In the genomic region with DNA sequence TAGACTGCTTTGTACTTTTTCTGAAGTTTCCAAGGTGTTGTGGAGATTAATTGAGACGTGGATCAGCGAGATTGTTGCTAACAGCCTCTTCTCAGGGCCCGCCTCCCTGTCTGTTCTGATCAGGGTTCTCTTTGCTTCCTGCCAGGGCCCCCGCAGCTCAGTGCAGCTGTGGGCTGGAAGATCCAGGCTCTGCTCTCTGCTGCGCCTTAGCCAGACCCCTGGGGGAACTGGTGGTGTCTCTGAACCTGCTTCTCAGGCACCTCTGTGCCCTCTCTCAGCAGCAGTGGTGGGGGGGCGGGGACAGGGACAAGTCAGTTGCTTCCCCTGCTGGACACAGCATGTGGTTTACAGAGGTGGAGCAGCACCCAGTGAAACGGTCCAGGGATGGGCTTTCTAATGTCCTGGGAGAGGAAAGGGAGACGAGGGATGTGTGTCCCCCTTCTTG, we compare ENCODE assay signal across 23 cellular contexts.
A peak's percentile ranks its signal among the peaks of the same experiment; 100 is the strongest.
DNase-seq lines count a peak whose midpoint lies in the region; ATAC-seq and TF ChIP-seq lines count a peak whose summit lies in the region.
"Had no signal": no experiment of that assay in that cellular context is flagged by ENCODE, and none has a peak within 500 bp of the region (broad histone marks: within the 10 kb centered on the region; RNA-seq: fewer than 3 reads in every experiment).

No MANE protein-coding gene starts in this region.

- BruUV-seq in HCT116 (replicated peaks; lab: Mats Ljungman, UMichigan), result no TSS peak

- 80 to 86% methylated on average over 2 to 7 of the region's 8 CpGs for WGBS in endodermal cell (ENCODE audit: insufficient coverage in 1 of 2, insufficient read length in 1 of 2), 2 experiments
- WGBS in thyroid gland, 2 donors, result 23 to 53% methylated on average over 7 to 8 of the region's 8 CpGs

- no peak overlapping the region for H3K4me3 ChIP-seq in BLaER1 treated with 17β-estradiol and CSF1 and Interleukin-3, amounts not matched to agents 10 nM and 100 nM
- H3K4me3 ChIP-seq in HCT116 (replicated peaks in 1 of 2; ENCODE audit: low read depth in 1 of 2, low read length in 2 of 2) (no peak overlapping the region), endodermal cell (ENCODE audit: low read length) (no peak overlapping the region), thyroid gland (replicated peaks in 1 of 3) (no peak overlapping the region)
- H3K4me3 ChIP-seq: breast epithelium, left lung, thoracic aorta had no signal

- no peak for TF ChIP-seq RAD21 in HCT116 (IDR thresholded peaks at IDR 0.05; ENCODE audit: low read depth)

- H3K4me1 ChIP-seq in BLaER1 treated with 17β-estradiol and CSF1 and Interleukin-3, amounts not matched to agents 10 nM and 100 nM, result peaks cover 0 to 26% (median 21%) of the 10 kb centered on the region in 10 experiments; a peak in 14 of 20 replicates
- H3K4me1 ChIP-seq in HCT116 (ENCODE audit: control insufficient read depth in 1 of 2, insufficient read depth in 2 of 2, low read length in 2 of 2), result no peaks in the 10 kb centered on the region
- H3K4me1 ChIP-seq in endodermal cell (ENCODE audit: control insufficient read depth, insufficient read depth, low read length), result peaks cover 7% of the 10 kb centered on the region
- H3K4me1 ChIP-seq in thyroid gland, result no peaks in the 10 kb centered on the region
- H3K4me1 ChIP-seq: breast epithelium, left lung had no signal

- ATAC-seq in HCT116 (peak; percentile 42; the same call in 1 of the 2 replicates), HG03439 (IDR thresholded peaks at IDR 0.05; ENCODE audit: unreplicated experiment) (no peak)
- ATAC-seq: left lung; sciatic nerve; stimulated activated naive CD8-positive, alpha-beta T cell treated with anti-CD3 and anti-CD28 coated beads, Interleukin-15, amount 100 ng/mL, for 72 hours had no signal

- H3K9ac ChIP-seq in BLaER1 treated with 17β-estradiol and CSF1 and Interleukin-3, amounts not matched to agents 10 nM and 100 nM, result no peak overlapping the region; a peak in 1 of 22 replicates
- no peak overlapping the region for H3K9ac ChIP-seq in HCT116 (ENCODE audit: low read length)
- no peak overlapping the region for H3K9ac ChIP-seq in endodermal cell (ENCODE audit: extremely low read depth, low read length, poor library complexity, severe bottlenecking)

- RAD21 ChIA-PET in HCT116 (lab: Charles Lee; ENCODE audit: low non-redundant PET in 1 of 2, low total read pairs in 2 of 2, uncharacterized antibody in 2 of 2, unreplicated experiment in 2 of 2), result no interaction called here

- intact Hi-C loops in HCT116 (cut with micrococcal nuclease) (no loop called here), thyroid gland (cut with DNase I) (no loop called here)

- no peak overlapping the region for H3K4me3 Mint-ChIP-seq in endodermal cell
- H3K4me3 Mint-ChIP-seq: activated naive CD8-positive, alpha-beta T cell; stimulated activated naive CD8-positive, alpha-beta T cell treated with anti-CD3 and anti-CD28 coated beads, Interleukin-15, amount 100 ng/mL, for 72 hours had no signal

- H4K20me1 ChIP-seq in BLaER1 treated with 17β-estradiol and CSF1 and Interleukin-3, amounts not matched to agents 10 nM and 100 nM, result 0 out of 22 replicates have a peak, but pooled peaks cover 0 to 5% (median 0%) of the 10 kb centered on the region in 11 experiments
- H4K20me1 ChIP-seq in HCT116 (ENCODE audit: insufficient read depth), result no peaks in the 10 kb centered on the region

- peaks cover under 1 to 7% (median 4%) of the 10 kb centered on the region in 11 experiments; a peak in 18 of 22 replicates for H3K9me3 ChIP-seq in BLaER1 treated with 17β-estradiol and CSF1 and Interleukin-3, amounts not matched to agents 10 nM and 100 nM (replicated peaks in 1 of 11)
- H3K9me3 ChIP-seq in HCT116 (ENCODE audit: control insufficient read depth in 1 of 2, insufficient read depth in 1 of 2, low read depth in 1 of 2, low read length in 2 of 2) (no peaks in the 10 kb centered on the region), endodermal cell (ENCODE audit: control insufficient read depth, low read length) (no peaks in the 10 kb centered on the region), thyroid gland (no peaks in the 10 kb centered on the region)
- H3K9me3 ChIP-seq: breast epithelium, left lung, neutrophil, thoracic aorta had no signal

- peak overlapping the region in 1 of 11 experiments; percentile 23; a peak in 1 of 22 replicates for H3K27ac ChIP-seq in BLaER1 treated with 17β-estradiol and CSF1 and Interleukin-3, amounts not matched to agents 10 nM and 100 nM
- no peak overlapping the region for H3K27ac ChIP-seq in HCT116 (ENCODE audit: low read depth, low read length)
- peak overlapping the region; percentile 32 for H3K27ac ChIP-seq in endodermal cell (ENCODE audit: low read depth, low read length)
- H3K27ac ChIP-seq in thyroid gland, result no peak overlapping the region
- H3K27ac ChIP-seq: breast epithelium, left lung, neutrophil, thoracic aorta had no signal

- CTCF ChIA-PET in HCT116 (lab: Charles Lee), result no interaction called here

- H3K4me1 Mint-ChIP-seq in endodermal cell, result peaks cover 28% of the 10 kb centered on the region
- H3K4me1 Mint-ChIP-seq: stimulated activated naive CD8-positive, alpha-beta T cell treated with anti-CD3 and anti-CD28 coated beads, Interleukin-15, amount 100 ng/mL, for 72 hours had no signal

- H3K36me3 Mint-ChIP-seq in endodermal cell (ENCODE audit: low read depth), result no peaks in the 10 kb centered on the region
- H3K36me3 Mint-ChIP-seq: activated naive CD8-positive, alpha-beta T cell had no signal

- H3K9me3 Mint-ChIP-seq in endodermal cell, result peaks cover 4% of the 10 kb centered on the region
- H3K9me3 Mint-ChIP-seq: stimulated activated naive CD8-positive, alpha-beta T cell treated with anti-CD3 and anti-CD28 coated beads, Interleukin-15, amount 100 ng/mL, for 72 hours had no signal

- H3K4me2 ChIP-seq in BLaER1 treated with 17β-estradiol and CSF1 and Interleukin-3, amounts not matched to agents 10 nM and 100 nM, result peak overlapping the region in 9 of 11 experiments; percentile 10 to 73 (median 48); a peak in 14 of 22 replicates
- H3K4me2 ChIP-seq in HCT116 (ENCODE audit: low read length), result no peak overlapping the region

- no peaks in the 10 kb centered on the region for H3K79me2 ChIP-seq in HCT116 (ENCODE audit: insufficient read depth, low read length)

- H3K36me3 ChIP-seq in BLaER1 treated with 17β-estradiol and CSF1 and Interleukin-3, amounts not matched to agents 10 nM and 100 nM, result no peaks in the 10 kb centered on the region
- no peaks in the 10 kb centered on the region for H3K36me3 ChIP-seq in HCT116 (ENCODE audit: control insufficient read depth in 1 of 2, insufficient read depth in 2 of 2, low read length in 2 of 2)
- H3K36me3 ChIP-seq in endodermal cell (ENCODE audit: control insufficient read depth, insufficient read depth, low read length), result no peaks in the 10 kb centered on the region
- no peaks in the 10 kb centered on the region for H3K36me3 ChIP-seq in thyroid gland
- H3K36me3 ChIP-seq: breast epithelium, left lung, neutrophil, thoracic aorta had no signal

- H3K27me3 ChIP-seq in BLaER1 treated with 17β-estradiol and CSF1 and Interleukin-3, amounts not matched to agents 10 nM and 100 nM, result no peaks in the 10 kb centered on the region
- H3K27me3 ChIP-seq in HCT116 (ENCODE audit: insufficient read depth, low read length) (peaks cover 55% of the 10 kb centered on the region), endodermal cell (ENCODE audit: control insufficient read depth, insufficient read depth, low read length, poor library complexity, severe bottlenecking) (no peaks in the 10 kb centered on the region), thyroid gland (no peaks in the 10 kb centered on the region)
- H3K27me3 ChIP-seq: breast epithelium had no signal

- no peak overlapping the region for H3K27ac Mint-ChIP-seq in endodermal cell
- H3K27ac Mint-ChIP-seq: activated naive CD8-positive, alpha-beta T cell; stimulated activated naive CD8-positive, alpha-beta T cell treated with anti-CD3 and anti-CD28 coated beads, Interleukin-15, amount 100 ng/mL, for 72 hours had no signal

- H3K9me2 ChIP-seq in HCT116 (ENCODE audit: insufficient read depth), result no peaks in the 10 kb centered on the region

- no peak overlapping the region for H2AFZ ChIP-seq in HCT116 (ENCODE audit: low read depth, low read length, poor library complexity, severe bottlenecking)

- TF ChIP-seq CTCF in HCT116 (IDR thresholded peaks at IDR 0.05 in 2 of 3, conservative IDR thresholded peaks at IDR 0.05 in 1 of 3; ENCODE audit: borderline replicate concordance in 1 of 3, insufficient read depth in 1 of 3, low read depth in 2 of 3, low read length in 2 of 3) (no peak), endodermal cell (conservative IDR thresholded peaks at IDR 0.05) (no peak), thyroid gland (IDR thresholded peaks at IDR 0.05) (no peak)

- TF ChIP-seq POLR2A in HCT116 (IDR thresholded peaks at IDR 0.05; ENCODE audit: borderline replicate concordance, extremely low read depth, insufficient read depth, insufficient read length), result no peak
- no peak for TF ChIP-seq POLR2A in thyroid gland (IDR thresholded peaks at IDR 0.05)
- no peak for TF ChIP-seq POLR2A in erythroblast (IDR thresholded peaks at IDR 0.05; ENCODE audit: low read length)

- H3K27me3 Mint-ChIP-seq in endodermal cell (ENCODE audit: insufficient read depth), result peaks cover 2% of the 10 kb centered on the region

- POLR2A ChIA-PET in HCT116 (lab: Charles Lee), result no interaction called here

- DNase-seq in HCT116 (ENCODE audit: low read depth, low spot score), result no peak
- peak; percentile 52 for DNase-seq in endodermal cell
- DNase-seq in putamen (ENCODE audit: low spot score), result peak; percentile 42
- DNase-seq in thyroid gland, result no peak
- DNase-seq in erythroblast (lab: John Stamatoyannopoulos, UW), result no peak
- DNase-seq: activated CD4-positive, alpha-beta T cell treated with anti-CD3 and anti-CD28 coated beads for 48 hours; activated effector memory CD4-positive, alpha-beta T cell treated with Interleukin-2 at 50 U/mL for 16 hours; effector CD4-positive, alpha-beta T cell; left lung; mesendoderm; NCI-H1105 treated with DMSO at 0.1 percent for 48 hours; NCI-H1930; NCI-H2171 treated with DMSO at 0.1 percent for 48 hours; NCI-H526; stimulated activated naive CD8-positive, alpha-beta T cell treated with anti-CD3 and anti-CD28 coated beads, Interleukin-15, amount 100 ng/mL, for 72 hours; T1000 had no signal

TF ChIP-seq in HCT116, 20 proteins besides CTCF, POLR2A, EP300 and RAD21:
- TF ChIP-seq, protein P1, sequence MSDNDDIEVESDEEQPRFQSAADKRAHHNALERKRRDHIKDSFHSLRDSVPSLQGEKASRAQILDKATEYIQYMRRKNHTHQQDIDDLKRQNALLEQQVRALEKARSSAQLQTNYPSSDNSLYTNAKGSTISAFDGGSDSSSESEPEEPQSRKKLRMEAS (IDR thresholded peaks at IDR 0.05), result no peak
- TF ChIP-seq CEBPB (IDR thresholded peaks at IDR 0.05; ENCODE audit: low read depth) (no peak), SIN3A (IDR thresholded peaks at IDR 0.05; ENCODE audit: low read depth) (no peak), ZNF274 (IDR thresholded peaks at IDR 0.05; ENCODE audit: low read depth, low read length) (no peak)

Comparison
In these comparisons a context has a peak if more than half of its experiments do, and no peak if none do; other contexts are left out.
1. DNase-seq: peak in endodermal cell (single experiment) and putamen (single experiment); none in HCT116 (single experiment), thyroid gland (0 of 2) and erythroblast (0 of 2).